In genomic region chr4:44914223-44914622, GRCh38 we compare ENCODE assay signal across 34 cellular contexts.
"Had no signal": no experiment of that assay in that cellular context is flagged by ENCODE, and none has a peak within 500 bp of the region (broad histone marks: within the 10 kb centered on the region; RNA-seq: fewer than 3 reads in every experiment).

No MANE protein-coding gene starts in this region.

- H3K27me3 ChIP-seq: ascending aorta, breast epithelium, cardiac muscle cell, dorsolateral prefrontal cortex, gastroesophageal sphincter, heart right ventricle had no signal

- H3K27ac ChIP-seq: ascending aorta, breast epithelium, cardiac muscle cell, coronary artery, dorsolateral prefrontal cortex, gastroesophageal sphincter, heart right ventricle, WERI-Rb-1 had no signal

- H3K4me3 Mint-ChIP-seq: activated B cell treated with CpG ODN at 0.5 μM for 24 hours; activated CD4-positive, alpha-beta memory T cell treated with anti-CD3 and anti-CD28 coated beads, Interleukin-2, amount 10 ng/mL, durations not matched to agents 7 days and 5 days; activated CD4-positive, alpha-beta T cell treated with anti-CD3 and anti-CD28 coated beads, Interleukin-2, amount 10 ng/mL, durations not matched to agents 24 days and 14 days; activated naive CD4-positive, alpha-beta T cell treated with anti-CD3 and anti-CD28 coated beads, Interleukin-2, amount 10 ng/mL, durations not matched to agents 7 days and 5 days; activated naive CD8-positive, alpha-beta T cell treated with anti-CD3 and anti-CD28 coated beads, Interleukin-2, amount 10 ng/mL, durations not matched to agents 7 days and 5 days; activated T-cell treated with anti-CD3 and anti-CD28 coated beads, Interleukin-2, amount 50 U/mL, for 24 hours; activated T-cell treated with anti-CD3 and anti-CD28 coated beads, Interleukin-2, amount 50 U/mL, for 72 hours; brain; dendritic cell treated with granulocyte-macrophage colony-stimulating factor and Interleukin-4, amounts not matched to agents 40 ng/mL and 50 ng/mL, for 4 days; endodermal cell; T-helper 17 cell; T-helper 2 cell treated with Interferon-gamma antibody and Interleukin-4, amounts not matched to agents 5 μg/mL and 100 μg/mL, for 36 hours had no signal

- H3K27me3 Mint-ChIP-seq: activated B cell treated with CpG ODN at 0.5 μM for 24 hours; activated CD4-positive, alpha-beta memory T cell treated with anti-CD3 and anti-CD28 coated beads, Interleukin-2, amount 10 ng/mL, durations not matched to agents 7 days and 5 days; activated CD4-positive, alpha-beta T cell treated with anti-CD3 and anti-CD28 coated beads, Interleukin-2, amount 10 ng/mL, durations not matched to agents 24 days and 14 days; activated naive CD4-positive, alpha-beta T cell treated with anti-CD3 and anti-CD28 coated beads, Interleukin-2, amount 10 ng/mL, durations not matched to agents 7 days and 5 days; activated naive CD8-positive, alpha-beta T cell treated with anti-CD3 and anti-CD28 coated beads, Interleukin-2, amount 10 ng/mL, durations not matched to agents 7 days and 5 days; activated T-cell treated with anti-CD3 and anti-CD28 coated beads, Interleukin-2, amount 50 U/mL, for 24 hours; dendritic cell treated with granulocyte-macrophage colony-stimulating factor and Interleukin-4, amounts not matched to agents 40 ng/mL and 50 ng/mL, for 4 days; T-helper 17 cell had no signal

- H3K4me1 ChIP-seq: ascending aorta, breast epithelium, gastroesophageal sphincter, heart right ventricle had no signal

- H3K9me3 ChIP-seq: ascending aorta, breast epithelium, gastroesophageal sphincter, heart right ventricle had no signal

- H3K9me3 Mint-ChIP-seq: activated B cell treated with CpG ODN at 0.5 μM for 24 hours; activated CD4-positive, alpha-beta memory T cell treated with anti-CD3 and anti-CD28 coated beads, Interleukin-2, amount 10 ng/mL, durations not matched to agents 7 days and 5 days; activated CD4-positive, alpha-beta T cell treated with anti-CD3 and anti-CD28 coated beads, Interleukin-2, amount 10 ng/mL, durations not matched to agents 24 days and 14 days; activated naive CD4-positive, alpha-beta T cell treated with anti-CD3 and anti-CD28 coated beads, Interleukin-2, amount 10 ng/mL, durations not matched to agents 7 days and 5 days; activated naive CD4-positive, alpha-beta T cell treated with anti-CD3 and anti-CD28 coated beads, Interleukin-2, amount 50 U/mL, for 72 hours; activated naive CD8-positive, alpha-beta T cell treated with anti-CD3 and anti-CD28 coated beads, Interleukin-2, amount 10 ng/mL, durations not matched to agents 7 days and 5 days; activated T-cell treated with anti-CD3 and anti-CD28 coated beads, Interleukin-2, amount 50 U/mL, for 24 hours; brain; dendritic cell treated with granulocyte-macrophage colony-stimulating factor and Interleukin-4, amounts not matched to agents 40 ng/mL and 50 ng/mL, for 4 days; endodermal cell; T-helper 2 cell treated with Interferon-gamma antibody and Interleukin-4, amounts not matched to agents 5 μg/mL and 100 μg/mL, for 36 hours had no signal

- DNase-seq: activated B cell treated with CpG ODN at 0.5 μM for 24 hours; activated CD4-positive, alpha-beta memory T cell treated with anti-CD3 and anti-CD28 coated beads, Interleukin-2, amount 10 ng/mL, durations not matched to agents 7 days and 5 days; activated CD4-positive, alpha-beta T cell treated with anti-CD3 and anti-CD28 coated beads, Interleukin-2, amount 10 ng/mL, durations not matched to agents 24 days and 14 days; activated CD4-positive, alpha-beta T cell treated with anti-CD3 and anti-CD28 coated beads, Interleukin-2, amount 50 U/mL, for 4 hours; activated CD8-positive, alpha-beta memory T cell treated with anti-CD3 and anti-CD28 coated beads, Interleukin-2, amount 50 U/mL, for 48 hours; activated gamma-delta T cell; activated naive CD4-positive, alpha-beta T cell; activated naive CD4-positive, alpha-beta T cell treated with anti-CD3 and anti-CD28 coated beads, Interleukin-2, amount 10 ng/mL, durations not matched to agents 7 days and 5 days; activated naive CD8-positive, alpha-beta T cell treated with anti-CD3 and anti-CD28 coated beads, Interleukin-2, amount 10 ng/mL, durations not matched to agents 7 days and 5 days; activated T-cell treated with anti-CD3 and anti-CD28 coated beads for 4 hours; activated T-cell treated with anti-CD3 and anti-CD28 coated beads, Interleukin-2, amount 50 U/mL, for 24 hours; activated T-cell treated with anti-CD3 and anti-CD28 coated beads, Interleukin-2, amount 50 U/mL, for 72 hours; central memory CD4-positive, alpha-beta T cell; cerebellar nuclear complex; dorsolateral prefrontal cortex; effector memory CD4-positive, alpha-beta T cell; endodermal cell; foreskin melanocyte; heart right ventricle; T-helper 1 cell; T-helper 17 cell; T1000; WERI-Rb-1 had no signal

- H3K36me3 ChIP-seq: ascending aorta, cardiac muscle cell, gastroesophageal sphincter, heart right ventricle, WERI-Rb-1 had no signal

- H3K4me3 ChIP-seq: ascending aorta, breast epithelium, cardiac muscle cell, coronary artery, dorsolateral prefrontal cortex, gastroesophageal sphincter, heart right ventricle had no signal

- H3K27ac Mint-ChIP-seq: activated B cell treated with CpG ODN at 0.5 μM for 24 hours; activated CD4-positive, alpha-beta memory T cell treated with anti-CD3 and anti-CD28 coated beads, Interleukin-2, amount 10 ng/mL, durations not matched to agents 7 days and 5 days; activated CD4-positive, alpha-beta T cell treated with anti-CD3 and anti-CD28 coated beads, Interleukin-2, amount 10 ng/mL, durations not matched to agents 24 days and 14 days; activated naive CD4-positive, alpha-beta T cell treated with anti-CD3 and anti-CD28 coated beads, Interleukin-2, amount 10 ng/mL, durations not matched to agents 7 days and 5 days; activated naive CD4-positive, alpha-beta T cell treated with anti-CD3 and anti-CD28 coated beads, Interleukin-2, amount 50 U/mL, for 72 hours; activated naive CD8-positive, alpha-beta T cell treated with anti-CD3 and anti-CD28 coated beads, Interleukin-2, amount 10 ng/mL, durations not matched to agents 7 days and 5 days; activated T-cell treated with anti-CD3 and anti-CD28 coated beads, Interleukin-2, amount 50 U/mL, for 24 hours; activated T-cell treated with anti-CD3 and anti-CD28 coated beads, Interleukin-2, amount 50 U/mL, for 72 hours; brain; dendritic cell treated with granulocyte-macrophage colony-stimulating factor and Interleukin-4, amounts not matched to agents 40 ng/mL and 50 ng/mL, for 4 days; endodermal cell; T-helper 17 cell; T-helper 2 cell treated with Interferon-gamma antibody and Interleukin-4, amounts not matched to agents 5 μg/mL and 100 μg/mL, for 36 hours had no signal

- H3K4me1 Mint-ChIP-seq: activated CD4-positive, alpha-beta memory T cell treated with anti-CD3 and anti-CD28 coated beads, Interleukin-2, amount 10 ng/mL, durations not matched to agents 7 days and 5 days; activated CD4-positive, alpha-beta T cell treated with anti-CD3 and anti-CD28 coated beads, Interleukin-2, amount 10 ng/mL, durations not matched to agents 24 days and 14 days; activated naive CD4-positive, alpha-beta T cell treated with anti-CD3 and anti-CD28 coated beads, Interleukin-2, amount 10 ng/mL, durations not matched to agents 7 days and 5 days had no signal

- H3K36me3 Mint-ChIP-seq: activated naive CD4-positive, alpha-beta T cell treated with anti-CD3 and anti-CD28 coated beads, Interleukin-2, amount 10 ng/mL, durations not matched to agents 7 days and 5 days; activated naive CD4-positive, alpha-beta T cell treated with anti-CD3 and anti-CD28 coated beads, Interleukin-2, amount 50 U/mL, for 72 hours; activated naive CD8-positive, alpha-beta T cell treated with anti-CD3 and anti-CD28 coated beads, Interleukin-2, amount 10 ng/mL, durations not matched to agents 7 days and 5 days; brain had no signal

- ATAC-seq: activated CD4-positive, CD25-positive, alpha-beta regulatory T cell treated with anti-CD3 and anti-CD28 coated beads, Interleukin-2, amount 50 U/mL, for 24 hours; activated T-cell treated with anti-CD3 and anti-CD28 coated beads, Interleukin-2, amount 50 U/mL, for 72 hours; esophagus mucosa; gastroesophageal sphincter; heart right ventricle; T-helper 17 cell had no signal
